8 cellular contexts compared by ENCODE assay signal in the genomic region with DNA sequence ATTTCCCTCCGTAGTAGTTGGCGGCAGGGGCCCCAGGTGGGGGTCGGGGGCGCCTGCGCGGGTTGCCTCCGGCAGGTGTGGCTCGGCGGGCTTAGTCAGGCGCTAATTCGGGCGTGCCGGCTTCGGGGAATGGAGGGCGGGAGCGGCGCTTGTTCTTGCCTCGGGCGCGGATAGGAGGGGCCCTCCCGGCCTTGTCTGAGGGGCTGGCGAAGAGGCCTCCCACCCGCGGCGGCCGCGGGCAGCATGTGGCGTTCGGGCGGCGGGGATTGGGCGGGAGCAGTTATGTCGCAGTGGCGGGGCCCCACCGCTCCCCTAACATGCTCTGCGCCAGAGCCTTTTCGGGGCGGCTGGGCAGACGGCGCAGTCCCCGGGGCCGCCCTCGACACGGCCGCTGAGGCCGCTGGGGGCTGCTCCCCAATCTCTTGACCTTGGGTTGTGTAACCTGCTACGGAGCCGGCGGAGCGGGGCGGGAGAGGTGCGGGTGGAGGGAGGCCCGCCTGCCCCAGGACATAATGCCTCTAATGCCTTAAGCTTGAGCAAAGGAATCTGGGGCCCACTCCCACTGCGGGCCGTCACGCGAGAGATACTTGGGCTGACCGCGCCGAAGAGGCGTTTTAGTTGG. TPM values are rescaled to one million over a fixed set of nuclear protein-coding genes. Genes with fewer than 3 reads are reported as not detected.
DNase-seq lines count a peak whose midpoint lies in the region; ATAC-seq, FAIRE-seq and TF ChIP-seq lines count a peak whose summit lies in the region.

No MANE protein-coding gene starts in this region.

- DNase-seq in NCI-H82 (lab: John Stamatoyannopoulos, UW): peak; percentile 69
- no peak for DNase-seq in NCI-H82 treated with DMSO at 0.1 percent for 48 hours (lab: John Stamatoyannopoulos, UW; ENCODE audit: unreplicated experiment)
- DNase-seq in HUDEP-2 (lab: John Stamatoyannopoulos, UW; ENCODE audit: unreplicated experiment in 76 of 76): peak in 58 of 76 experiments; percentile 19 to 84 (median 58)
- DNase-seq in T1000 (lab: John Stamatoyannopoulos, UW): peak; percentile 52
- peak; percentile 40 to 70 (median 63) for DNase-seq in K562 (ENCODE audit: extremely low read depth in 1 of 4, low spot score in 3 of 4)
- peak; percentile 37 for DNase-seq in small intestine

- CTCF ChIA-PET in K562 (lab: Yijun Ruan, JAX; ENCODE audit: low intra/inter-chr PET ratio): no interaction called here

- BruUV-seq in K562 (replicated peaks; lab: Mats Ljungman, UMichigan): no TSS peak

- TF ChIP-seq POLR2A in K562 (conservative IDR thresholded peaks at IDR 0.05): no peak

- H3K27ac ChIP-seq in K562 (ENCODE audit: extremely low read depth, low read depth, low read length) (peak overlapping the region; percentile 90), iPS-20b (ENCODE audit: low read length) (peak overlapping the region; percentile 72), small intestine (ENCODE audit: low read depth in 1 of 2, low read length in 1 of 2) (peak overlapping the region; percentile 82 to 95)

- intact Hi-C loops in K562 (cut with micrococcal nuclease): loop anchor here (5.0 kb wide), 3 partner anchors 82 to 123 kb away; partner anchors contain the start of gene GTF3C6

- no peaks in the 10 kb centered on the region for H3K9me1 ChIP-seq in K562 (ENCODE audit: control insufficient read depth, insufficient read depth, low read length)

- H3K36me3 ChIP-seq in K562 (ENCODE audit: control insufficient read depth, insufficient read depth, low read length): peaks cover 27% of the 10 kb centered on the region; the same call in 2 of the 3 replicates
- no peaks in the 10 kb centered on the region for H3K36me3 ChIP-seq in iPS-20b (ENCODE audit: insufficient read depth, low read depth, low read length)
- H3K36me3 ChIP-seq in small intestine (ENCODE audit: control insufficient read depth in 2 of 2, insufficient read depth in 2 of 2, low read length in 2 of 2): no peaks in the 10 kb centered on the region

- peak overlapping the region; percentile 92 to 99 for H3K9ac ChIP-seq in K562 (ENCODE audit: insufficient read depth in 1 of 2, low read depth in 2 of 2, low read length in 2 of 2)
- peak overlapping the region; percentile 90 for H3K9ac ChIP-seq in iPS-20b (ENCODE audit: low read depth, low read length)

- POLR2A ChIA-PET in K562 (lab: Yijun Ruan, JAX): interaction anchor here (0.5 to 7.2 kb wide), 49 partner anchors 9 to 1097 kb away, joined by 3 to 125 read pairs (median 5); partner anchors contain the start of genes CDK19, GTF3C6 and RPF2

- H4K20me1 ChIP-seq in K562 (replicated peaks; ENCODE audit: control insufficient read depth, insufficient read depth, low read length): peaks cover 48% of the 10 kb centered on the region

- no peak overlapping the region for H2AFZ ChIP-seq in K562 (ENCODE audit: low read depth, low read length)

- under 1% methylated on average over 41 of the region's 61 CpGs for WGBS in K562 (ENCODE audit: insufficient coverage, low coverage, missing lambda C conversion rate)
- WGBS in small intestine, 3 donors: 0% methylated on average over 44 to 61 of the region's 61 CpGs

- peak overlapping the region; percentile 90 for H3K4me2 ChIP-seq in K562 (ENCODE audit: insufficient read depth, low read length)

- peaks cover 75% of the 10 kb centered on the region for H3K79me2 ChIP-seq in K562 (ENCODE audit: control insufficient read depth, insufficient read depth, low read length)

- H3K27me3 ChIP-seq in K562 (ENCODE audit: control insufficient read depth in 2 of 2, insufficient read depth in 2 of 2, low read length in 2 of 2) (no peaks in the 10 kb centered on the region), iPS-20b (ENCODE audit: insufficient read depth, low read length) (no peaks in the 10 kb centered on the region), small intestine (ENCODE audit: control insufficient read depth in 2 of 2, insufficient read depth in 2 of 2, low read length in 2 of 2) (no peaks in the 10 kb centered on the region)

- peak; percentile 46 for ATAC-seq in K562
- no peak for ATAC-seq in GM19351 (IDR thresholded peaks at IDR 0.05; ENCODE audit: unreplicated experiment)

- no peak for TF ChIP-seq EP300 in K562 (IDR thresholded peaks at IDR 0.05; ENCODE audit: low read length)

- no peaks in the 10 kb centered on the region for H3K9me3 ChIP-seq in K562 (replicated peaks; ENCODE audit: control insufficient read depth, insufficient read depth, low read depth, low read length)
- no peaks in the 10 kb centered on the region for H3K9me3 ChIP-seq in iPS-20b (ENCODE audit: insufficient read depth, low read depth, low read length)
- H3K9me3 ChIP-seq in small intestine (ENCODE audit: control insufficient read depth, low read depth): no peaks in the 10 kb centered on the region

- H3K4me3 ChIP-seq in K562: peak overlapping the region; percentile 84
- H3K4me3 ChIP-seq in iPS-20b (ENCODE audit: low read length): peak overlapping the region; percentile 100
- peak overlapping the region; percentile 88 to 99 for H3K4me3 ChIP-seq in small intestine (ENCODE audit: low read depth in 1 of 2, low read length in 2 of 2)

- H3K4me1 ChIP-seq in K562 (replicated peaks in 1 of 2; ENCODE audit: control insufficient read depth in 2 of 2, insufficient read depth in 2 of 2, low read length in 2 of 2) (peaks cover 28% of the 10 kb centered on the region in 2 experiments; a peak in 4 of 5 replicates), iPS-20b (ENCODE audit: insufficient read depth, low read length) (peaks cover 13% of the 10 kb centered on the region; the same call in 1 of the 2 replicates), small intestine (ENCODE audit: control insufficient read depth in 2 of 2, insufficient read depth in 1 of 2, low read depth in 1 of 2, low read length in 1 of 2) (peaks cover 2 to 8% of the 10 kb centered on the region in 2 donors)

- no peak for TF ChIP-seq RAD21 in K562 (CRISPR knock-in tag; conservative IDR thresholded peaks at IDR 0.05 in 1 of 2, IDR thresholded peaks at IDR 0.05 in 1 of 2)

- no peak for TF ChIP-seq CTCF in K562 (IDR thresholded peaks at IDR 0.05 in 2 of 3, conservative IDR thresholded peaks at IDR 0.05 in 1 of 3; ENCODE audit: insufficient read depth in 2 of 3, low read depth in 1 of 3, low read length in 3 of 3)

- in situ Hi-C loops in K562 (cut with MboI): no loop called here

- FAIRE-seq in K562 (lab: Jason Lieb, UNC): no peak
- FAIRE-seq in small intestine (lab: Jason Lieb, UNC): no peak

TF ChIP-seq in K562, 482 proteins besides CTCF, POLR2A, EP300 and RAD21 (continues in another document):
- no peak for TF ChIP-seq ZNF212 (CRISPR knock-in tag; IDR thresholded peaks at IDR 0.05)
- no peak for TF ChIP-seq SMARCA5 (IDR thresholded peaks at IDR 0.05)
- no peak for TF ChIP-seq RFX5 (IDR thresholded peaks at IDR 0.05; ENCODE audit: low read depth, low read length)
- no peak for TF ChIP-seq CBX8 (IDR thresholded peaks at IDR 0.05; ENCODE audit: borderline replicate concordance, extremely low read depth, low read depth, low read length, poor library complexity, severe bottlenecking)
- no peak for TF ChIP-seq ZNF239 (CRISPR knock-in tag; IDR thresholded peaks at IDR 0.05)
- TF ChIP-seq ELF1 (tag; IDR thresholded peaks at IDR 0.05): no peak
- no peak for TF ChIP-seq ZBTB9 (CRISPR knock-in tag; IDR thresholded peaks at IDR 0.05)

RNA-seq across cellular contexts. Expression of gene AMD1, which starts 1.1 kb away (rescaled TPM):
- 57.6 and 170 TPM in 2 replicates for total RNA-seq in K562 (2011; cell fraction: chromatin; rRNA removed; ENCODE audit: low replicate concordance)
- 35.2 and 38.2 TPM in 2 replicates for total RNA-seq in K562 (2011; cell fraction: nucleolus; rRNA removed)
- 79.6 and 136 TPM in 2 replicates for total RNA-seq in K562 (2011; cell fraction: nucleoplasm; rRNA removed)
- total RNA-seq in K562 (2014; rRNA removed): 69.7 and 69.8 TPM in 2 replicates
- 151 and 159 TPM in 2 replicates for total RNA-seq in K562 (2014; rRNA removed; fragmentation: Illumina TruSeq; extraction: Trizol)
- 131 and 142 TPM in 2 replicates for total RNA-seq in K562 (2015; rRNA removed; fragmentation: Illumina TruSeq; extraction: Trizol)
- 84.1 and 89.4 TPM in 2 replicates for total RNA-seq in K562 (2021)
- polyA plus RNA-seq in K562 (2011; rRNA removed): 60.6 and 88.0 TPM in 2 replicates
- polyA plus RNA-seq in K562 (2011; cell fraction: cytosol; rRNA removed): 15.3 and 33.6 TPM in 2 replicates
- polyA plus RNA-seq in K562 (2011; cell fraction: nucleus; rRNA removed): 26.7 and 40.6 TPM in 2 replicates
- polyA plus RNA-seq in K562 (2012): 43.8 and 61.9 TPM in 2 replicates
- 91.7 and 109 TPM in 2 replicates for polyA plus RNA-seq in K562 (2014; fragmentation: Illumina TruSeq; extraction: Trizol)
- polyA plus RNA-seq in K562 (2014; fragmentation: Nextera tagmentation; extraction: Ambion mirVana): 10 to 100 TPM; 82.1 to 85.6 TPM
- 57.4 and 60.0 TPM in 2 replicates for polyA plus RNA-seq in K562 (2014; rRNA removed)
- polyA minus RNA-seq in K562 (2011; rRNA and poly(A)+ RNA removed): 135 and 160 TPM in 2 replicates
- polyA minus RNA-seq in K562 (2011; cell fraction: cytosol; rRNA and poly(A)+ RNA removed): 38.9 and 71.3 TPM in 2 replicates
- polyA minus RNA-seq in K562 (2011; cell fraction: nucleus; rRNA and poly(A)+ RNA removed): 38.1 and 58.3 TPM in 2 replicates
- polyA plus RNA-seq in small intestine: 10 to 100 TPM; 30.4 to 42.9 (median 38.1) TPM
